Comparison of ENCODE assay signal across 14 cellular contexts in the genomic region with DNA sequence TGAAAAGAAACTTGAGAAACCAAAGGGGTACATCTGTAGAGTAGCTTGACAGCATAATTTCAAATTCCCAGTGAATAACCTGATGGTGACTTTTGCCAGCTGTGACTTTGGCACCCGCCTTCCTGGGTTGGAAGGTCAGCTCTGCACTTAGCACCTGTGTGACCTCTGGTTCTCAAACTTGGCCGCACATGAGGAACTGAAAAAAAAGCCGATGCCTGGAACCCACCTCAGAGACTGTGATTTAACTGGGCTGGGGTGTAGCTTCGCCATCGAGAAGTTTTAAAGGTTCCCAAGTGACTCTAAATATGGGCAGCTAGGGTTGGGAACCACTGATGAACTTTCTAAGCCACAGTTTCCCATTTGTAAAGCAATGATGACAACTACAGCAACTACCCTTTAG. TPM values are rescaled to one million over a fixed set of nuclear protein-coding genes. Genes with fewer than 3 reads are reported as not detected.
"Had no signal": no experiment of that assay in that cellular context is flagged by ENCODE, and none has a peak within 500 bp of the region (broad histone marks: within the 10 kb centered on the region; RNA-seq: fewer than 3 reads in every experiment).

No MANE protein-coding gene starts in this region.

- H3K4me1 ChIP-seq: adrenal gland, colonic mucosa, testis had no signal

- FAIRE-seq: kidney, TTC549 had no signal

- ATAC-seq: left ventricle myocardium superior had no signal

- H3K27ac ChIP-seq: adrenal gland, colonic mucosa, testis had no signal

- H3K9me3 Mint-ChIP-seq: activated B cell treated with CpG ODN at 0.5 μM for 24 hours; activated CD4-positive, alpha-beta T cell treated with anti-CD3 and anti-CD28 coated beads, Interleukin-2, amount 10 ng/mL, durations not matched to agents 24 days and 14 days; stimulated activated naive CD8-positive, alpha-beta T cell treated with anti-CD3 and anti-CD28 coated beads, Interleukin-15, Interleukin-2, amounts not matched to agents 100 ng/mL and 50 ng/mL, for 24 hours had no signal

- H3K4me1 Mint-ChIP-seq: activated B cell treated with CpG ODN at 0.5 μM for 24 hours; activated CD4-positive, alpha-beta T cell treated with anti-CD3 and anti-CD28 coated beads, Interleukin-2, amount 10 ng/mL, durations not matched to agents 24 days and 14 days had no signal

- H3K36me3 ChIP-seq: adrenal gland, colonic mucosa had no signal

- H3K4me3 Mint-ChIP-seq: activated B cell treated with CpG ODN at 0.5 μM for 24 hours; activated CD4-positive, alpha-beta T cell treated with anti-CD3 and anti-CD28 coated beads, Interleukin-2, amount 10 ng/mL, durations not matched to agents 24 days and 14 days; stimulated activated naive CD8-positive, alpha-beta T cell treated with anti-CD3 and anti-CD28 coated beads, Interleukin-15, Interleukin-2, amounts not matched to agents 100 ng/mL and 50 ng/mL, for 24 hours had no signal

- H3K27me3 ChIP-seq: colonic mucosa, testis had no signal

- H3K9me3 ChIP-seq: adrenal gland, colonic mucosa, testis had no signal

- H3K4me3 ChIP-seq: adrenal gland, colonic mucosa, testis had no signal

- DNase-seq: activated B cell treated with CpG ODN at 0.5 μM for 24 hours; activated CD4-positive, alpha-beta T cell treated with anti-CD3 and anti-CD28 coated beads, Interleukin-2, amount 10 ng/mL, durations not matched to agents 24 days and 14 days; activated CD8-positive, alpha-beta memory T cell treated with anti-CD3 and anti-CD28 coated beads for 24 hours; activated naive CD4-positive, alpha-beta T cell treated with anti-CD3 and anti-CD28 coated beads, Interleukin-2, amount 50 U/mL, for 16 hours; adrenal gland; colonic mucosa; effector CD8-positive, alpha-beta T cell; kidney; left ventricle myocardium superior; mesendoderm; stimulated activated CD4-positive, alpha-beta T cell treated with anti-CD3 and anti-CD28 coated beads, Interleukin-4, amount 100 ng/mL, for 24 hours; testis had no signal

- H3K27ac Mint-ChIP-seq: activated B cell treated with CpG ODN at 0.5 μM for 24 hours; activated CD4-positive, alpha-beta T cell treated with anti-CD3 and anti-CD28 coated beads, Interleukin-2, amount 10 ng/mL, durations not matched to agents 24 days and 14 days; stimulated activated naive CD8-positive, alpha-beta T cell treated with anti-CD3 and anti-CD28 coated beads, Interleukin-15, Interleukin-2, amounts not matched to agents 100 ng/mL and 50 ng/mL, for 24 hours had no signal

RNA-seq across cellular contexts. Expression of a gene that starts 6.5 kb away (rescaled TPM):
- total RNA-seq: activated B cell treated with CpG ODN at 0.5 μM for 24 hours; activated CD4-positive, alpha-beta T cell treated with anti-CD3 and anti-CD28 coated beads, Interleukin-2, amount 10 ng/mL, durations not matched to agents 24 days and 14 days had no signal
